ENCODE assay signal across 1 cellular context in the genomic region with DNA sequence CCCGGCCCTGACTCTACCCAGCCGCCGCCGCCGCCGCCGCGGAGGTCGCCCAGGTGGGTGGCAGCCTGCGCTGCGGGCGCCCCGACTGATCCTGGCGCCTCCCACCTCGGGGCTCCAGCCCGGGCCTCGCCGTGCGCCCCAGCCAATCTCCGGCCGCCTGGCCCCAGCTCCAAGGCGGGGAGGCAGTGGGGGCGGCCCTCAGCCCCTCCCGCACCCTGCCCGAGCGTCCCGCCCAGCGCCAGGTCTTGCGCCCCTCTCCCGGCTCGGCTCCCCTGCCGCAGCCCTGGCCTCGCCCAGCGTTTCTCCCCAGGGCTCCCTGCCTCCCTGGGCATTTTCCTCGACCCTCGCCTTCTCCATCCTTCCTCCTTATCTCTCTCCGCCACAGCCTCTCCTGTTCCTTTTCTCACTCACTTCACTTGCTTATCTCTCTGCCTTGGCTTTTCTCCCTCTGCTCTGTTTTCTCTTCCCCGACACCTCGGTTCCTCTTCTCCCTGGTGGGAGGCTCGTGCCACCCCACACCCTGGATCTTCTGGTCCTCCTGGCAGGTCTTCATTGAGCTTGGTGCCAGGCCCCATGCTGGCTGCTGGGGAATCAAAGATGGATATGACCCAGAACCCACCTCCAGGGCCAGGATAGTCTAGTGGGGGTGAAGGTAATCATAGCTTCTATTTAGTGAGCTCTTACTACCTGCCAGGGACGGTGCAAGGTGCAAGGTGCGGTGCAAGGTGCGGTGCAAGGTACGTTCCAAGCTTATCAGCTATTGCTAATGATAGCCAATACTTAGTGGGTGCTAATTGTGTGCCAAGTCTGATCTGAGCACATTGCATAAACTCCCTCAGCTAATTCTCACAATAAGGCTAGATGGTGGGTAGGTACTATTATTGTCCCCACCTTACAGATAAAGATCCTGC.
TF ChIP-seq lines count a peak whose summit lies in the region.

A gene with protein sequence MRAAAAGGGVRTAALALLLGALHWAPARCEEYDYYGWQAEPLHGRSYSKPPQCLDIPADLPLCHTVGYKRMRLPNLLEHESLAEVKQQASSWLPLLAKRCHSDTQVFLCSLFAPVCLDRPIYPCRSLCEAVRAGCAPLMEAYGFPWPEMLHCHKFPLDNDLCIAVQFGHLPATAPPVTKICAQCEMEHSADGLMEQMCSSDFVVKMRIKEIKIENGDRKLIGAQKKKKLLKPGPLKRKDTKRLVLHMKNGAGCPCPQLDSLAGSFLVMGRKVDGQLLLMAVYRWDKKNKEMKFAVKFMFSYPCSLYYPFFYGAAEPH (minus strand): TSS at position 87 of the 911 bp plus-strand sequence. CDS start 166 bp downstream, outside the sequence.

TF ChIP-seq in HEK293, 187 proteins besides CTCF, POLR2A, EP300 and RAD21 (continued from another document and continues in another):
- TF ChIP-seq ZNF394 (tag by site-specific recombination; IDR thresholded peaks at IDR 0.05; ENCODE audit: borderline replicate concordance) = no peak
- TF ChIP-seq ZBTB20 (tag by site-specific recombination; IDR thresholded peaks at IDR 0.05) = peak; percentile 26; the same call in 1 of the 2 replicates
- TF ChIP-seq, protein P1, sequence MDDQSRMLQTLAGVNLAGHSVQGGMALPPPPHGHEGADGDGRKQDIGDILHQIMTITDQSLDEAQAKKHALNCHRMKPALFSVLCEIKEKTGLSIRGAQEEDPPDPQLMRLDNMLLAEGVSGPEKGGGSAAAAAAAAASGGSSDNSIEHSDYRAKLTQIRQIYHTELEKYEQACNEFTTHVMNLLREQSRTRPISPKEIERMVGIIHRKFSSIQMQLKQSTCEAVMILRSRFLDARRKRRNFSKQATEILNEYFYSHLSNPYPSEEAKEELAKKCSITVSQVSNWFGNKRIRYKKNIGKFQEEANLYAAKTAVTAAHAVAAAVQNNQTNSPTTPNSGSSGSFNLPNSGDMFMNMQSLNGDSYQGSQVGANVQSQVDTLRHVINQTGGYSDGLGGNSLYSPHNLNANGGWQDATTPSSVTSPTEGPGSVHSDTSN (CRISPR knock-in tag; IDR thresholded peaks at IDR 0.05) = no peak
- no peak for TF ChIP-seq RBAK (tag by site-specific recombination; IDR thresholded peaks at IDR 0.05)
- no peak for TF ChIP-seq KLF9 (tag by site-specific recombination; IDR thresholded peaks at IDR 0.05; ENCODE audit: low read depth)
- no peak for TF ChIP-seq GFI1B (tag by site-specific recombination; IDR thresholded peaks at IDR 0.05)
- TF ChIP-seq ZBTB1 (tag by site-specific recombination; IDR thresholded peaks at IDR 0.05) = no peak
- TF ChIP-seq ZNF707 (tag by site-specific recombination; IDR thresholded peaks at IDR 0.05) = no peak
- no peak for TF ChIP-seq SALL2 (tag by site-specific recombination; IDR thresholded peaks at IDR 0.05; ENCODE audit: borderline replicate concordance)
- TF ChIP-seq, protein P2, sequence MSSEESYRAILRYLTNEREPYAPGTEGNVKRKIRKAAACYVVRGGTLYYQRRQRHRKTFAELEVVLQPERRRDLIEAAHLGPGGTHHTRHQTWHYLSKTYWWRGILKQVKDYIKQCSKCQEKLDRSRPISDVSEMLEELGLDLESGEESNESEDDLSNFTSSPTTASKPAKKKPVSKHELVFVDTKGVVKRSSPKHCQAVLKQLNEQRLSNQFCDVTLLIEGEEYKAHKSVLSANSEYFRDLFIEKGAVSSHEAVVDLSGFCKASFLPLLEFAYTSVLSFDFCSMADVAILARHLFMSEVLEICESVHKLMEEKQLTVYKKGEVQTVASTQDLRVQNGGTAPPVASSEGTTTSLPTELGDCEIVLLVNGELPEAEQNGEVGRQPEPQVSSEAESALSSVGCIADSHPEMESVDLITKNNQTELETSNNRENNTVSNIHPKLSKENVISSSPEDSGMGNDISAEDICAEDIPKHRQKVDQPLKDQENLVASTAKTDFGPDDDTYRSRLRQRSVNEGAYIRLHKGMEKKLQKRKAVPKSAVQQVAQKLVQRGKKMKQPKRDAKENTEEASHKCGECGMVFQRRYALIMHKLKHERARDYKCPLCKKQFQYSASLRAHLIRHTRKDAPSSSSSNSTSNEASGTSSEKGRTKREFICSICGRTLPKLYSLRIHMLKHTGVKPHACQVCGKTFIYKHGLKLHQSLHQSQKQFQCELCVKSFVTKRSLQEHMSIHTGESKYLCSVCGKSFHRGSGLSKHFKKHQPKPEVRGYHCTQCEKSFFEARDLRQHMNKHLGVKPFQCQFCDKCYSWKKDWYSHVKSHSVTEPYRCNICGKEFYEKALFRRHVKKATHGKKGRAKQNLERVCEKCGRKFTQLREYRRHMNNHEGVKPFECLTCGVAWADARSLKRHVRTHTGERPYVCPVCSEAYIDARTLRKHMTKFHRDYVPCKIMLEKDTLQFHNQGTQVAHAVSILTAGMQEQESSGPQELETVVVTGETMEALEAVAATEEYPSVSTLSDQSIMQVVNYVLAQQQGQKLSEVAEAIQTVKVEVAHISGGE (tag by site-specific recombination; conservative IDR thresholded peaks at IDR 0.05; ENCODE audit: low read depth) = no peak
- TF ChIP-seq ZNF549 (tag by site-specific recombination; IDR thresholded peaks at IDR 0.05) = no peak
- no peak for TF ChIP-seq ZEB2 (tag by site-specific recombination; IDR thresholded peaks at IDR 0.05)
- 0 out of 2 replicates have a peak, but pooled peaks have one; percentile 22 for TF ChIP-seq ZNF777 (tag by site-specific recombination; IDR thresholded peaks at IDR 0.05; ENCODE audit: borderline replicate concordance)
- TF ChIP-seq ZNF423 (tag by site-specific recombination; IDR thresholded peaks at IDR 0.05) = no peak
- TF ChIP-seq MYNN (tag by site-specific recombination; IDR thresholded peaks at IDR 0.05; ENCODE audit: borderline replicate concordance) = no peak
- TF ChIP-seq ZNF560 (tag by site-specific recombination; IDR thresholded peaks at IDR 0.05; ENCODE audit: borderline replicate concordance) = no peak
- TF ChIP-seq, protein P3, sequence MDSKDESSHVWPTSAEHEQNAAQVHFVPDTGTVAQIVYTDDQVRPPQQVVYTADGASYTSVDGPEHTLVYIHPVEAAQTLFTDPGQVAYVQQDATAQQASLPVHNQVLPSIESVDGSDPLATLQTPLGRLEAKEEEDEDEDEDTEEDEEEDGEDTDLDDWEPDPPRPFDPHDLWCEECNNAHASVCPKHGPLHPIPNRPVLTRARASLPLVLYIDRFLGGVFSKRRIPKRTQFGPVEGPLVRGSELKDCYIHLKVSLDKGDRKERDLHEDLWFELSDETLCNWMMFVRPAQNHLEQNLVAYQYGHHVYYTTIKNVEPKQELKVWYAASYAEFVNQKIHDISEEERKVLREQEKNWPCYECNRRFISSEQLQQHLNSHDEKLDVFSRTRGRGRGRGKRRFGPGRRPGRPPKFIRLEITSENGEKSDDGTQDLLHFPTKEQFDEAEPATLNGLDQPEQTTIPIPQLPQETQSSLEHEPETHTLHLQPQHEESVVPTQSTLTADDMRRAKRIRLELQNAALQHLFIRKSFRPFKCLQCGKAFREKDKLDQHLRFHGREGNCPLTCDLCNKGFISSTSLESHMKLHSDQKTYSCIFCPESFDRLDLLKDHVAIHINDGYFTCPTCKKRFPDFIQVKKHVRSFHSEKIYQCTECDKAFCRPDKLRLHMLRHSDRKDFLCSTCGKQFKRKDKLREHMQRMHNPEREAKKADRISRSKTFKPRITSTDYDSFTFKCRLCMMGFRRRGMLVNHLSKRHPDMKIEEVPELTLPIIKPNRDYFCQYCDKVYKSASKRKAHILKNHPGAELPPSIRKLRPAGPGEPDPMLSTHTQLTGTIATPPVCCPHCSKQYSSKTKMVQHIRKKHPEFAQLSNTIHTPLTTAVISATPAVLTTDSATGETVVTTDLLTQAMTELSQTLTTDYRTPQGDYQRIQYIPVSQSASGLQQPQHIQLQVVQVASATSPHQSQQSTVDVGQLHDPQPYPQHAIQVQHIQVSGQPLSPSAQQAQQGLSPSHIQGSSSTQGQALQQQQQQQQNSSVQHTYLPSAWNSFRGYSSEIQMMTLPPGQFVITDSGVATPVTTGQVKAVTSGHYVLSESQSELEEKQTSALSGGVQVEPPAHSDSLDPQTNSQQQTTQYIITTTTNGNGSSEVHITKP (tag by site-specific recombination; IDR thresholded peaks at IDR 0.05) = no peak
- TF ChIP-seq ZNF184 (tag by site-specific recombination; IDR thresholded peaks at IDR 0.05) = no peak
- TF ChIP-seq, protein P4, sequence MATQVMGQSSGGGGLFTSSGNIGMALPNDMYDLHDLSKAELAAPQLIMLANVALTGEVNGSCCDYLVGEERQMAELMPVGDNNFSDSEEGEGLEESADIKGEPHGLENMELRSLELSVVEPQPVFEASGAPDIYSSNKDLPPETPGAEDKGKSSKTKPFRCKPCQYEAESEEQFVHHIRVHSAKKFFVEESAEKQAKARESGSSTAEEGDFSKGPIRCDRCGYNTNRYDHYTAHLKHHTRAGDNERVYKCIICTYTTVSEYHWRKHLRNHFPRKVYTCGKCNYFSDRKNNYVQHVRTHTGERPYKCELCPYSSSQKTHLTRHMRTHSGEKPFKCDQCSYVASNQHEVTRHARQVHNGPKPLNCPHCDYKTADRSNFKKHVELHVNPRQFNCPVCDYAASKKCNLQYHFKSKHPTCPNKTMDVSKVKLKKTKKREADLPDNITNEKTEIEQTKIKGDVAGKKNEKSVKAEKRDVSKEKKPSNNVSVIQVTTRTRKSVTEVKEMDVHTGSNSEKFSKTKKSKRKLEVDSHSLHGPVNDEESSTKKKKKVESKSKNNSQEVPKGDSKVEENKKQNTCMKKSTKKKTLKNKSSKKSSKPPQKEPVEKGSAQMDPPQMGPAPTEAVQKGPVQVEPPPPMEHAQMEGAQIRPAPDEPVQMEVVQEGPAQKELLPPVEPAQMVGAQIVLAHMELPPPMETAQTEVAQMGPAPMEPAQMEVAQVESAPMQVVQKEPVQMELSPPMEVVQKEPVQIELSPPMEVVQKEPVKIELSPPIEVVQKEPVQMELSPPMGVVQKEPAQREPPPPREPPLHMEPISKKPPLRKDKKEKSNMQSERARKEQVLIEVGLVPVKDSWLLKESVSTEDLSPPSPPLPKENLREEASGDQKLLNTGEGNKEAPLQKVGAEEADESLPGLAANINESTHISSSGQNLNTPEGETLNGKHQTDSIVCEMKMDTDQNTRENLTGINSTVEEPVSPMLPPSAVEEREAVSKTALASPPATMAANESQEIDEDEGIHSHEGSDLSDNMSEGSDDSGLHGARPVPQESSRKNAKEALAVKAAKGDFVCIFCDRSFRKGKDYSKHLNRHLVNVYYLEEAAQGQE (tag by site-specific recombination; IDR thresholded peaks at IDR 0.05) = no peak
- no peak for TF ChIP-seq ZNF112 (tag by site-specific recombination; IDR thresholded peaks at IDR 0.05)
- TF ChIP-seq, protein P5, sequence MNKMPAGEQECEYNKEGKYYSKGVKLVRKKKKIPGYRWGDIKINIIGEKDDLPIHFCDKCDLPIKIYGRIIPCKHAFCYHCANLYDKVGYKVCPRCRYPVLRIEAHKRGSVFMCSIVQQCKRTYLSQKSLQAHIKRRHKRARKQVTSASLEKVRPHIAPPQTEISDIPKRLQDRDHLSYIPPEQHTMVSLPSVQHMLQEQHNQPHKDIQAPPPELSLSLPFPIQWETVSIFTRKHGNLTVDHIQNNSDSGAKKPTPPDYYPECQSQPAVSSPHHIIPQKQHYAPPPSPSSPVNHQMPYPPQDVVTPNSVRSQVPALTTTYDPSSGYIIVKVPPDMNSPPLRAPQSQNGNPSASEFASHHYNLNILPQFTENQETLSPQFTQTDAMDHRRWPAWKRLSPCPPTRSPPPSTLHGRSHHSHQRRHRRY (tag by site-specific recombination; IDR thresholded peaks at IDR 0.05) = no peak
- no peak for TF ChIP-seq OSR2 (tag by site-specific recombination; IDR thresholded peaks at IDR 0.05)
- TF ChIP-seq ZSCAN16 (tag by site-specific recombination; IDR thresholded peaks at IDR 0.05) = no peak
- no peak for TF ChIP-seq ZNF132 (tag by site-specific recombination; IDR thresholded peaks at IDR 0.05; ENCODE audit: borderline replicate concordance)
- no peak for TF ChIP-seq KLF16 (tag by site-specific recombination; IDR thresholded peaks at IDR 0.05)
- TF ChIP-seq ZNF658 (tag by site-specific recombination; IDR thresholded peaks at IDR 0.05) = no peak
- no peak for TF ChIP-seq ZNF624 (tag by site-specific recombination; IDR thresholded peaks at IDR 0.05)
- TF ChIP-seq, protein P6, sequence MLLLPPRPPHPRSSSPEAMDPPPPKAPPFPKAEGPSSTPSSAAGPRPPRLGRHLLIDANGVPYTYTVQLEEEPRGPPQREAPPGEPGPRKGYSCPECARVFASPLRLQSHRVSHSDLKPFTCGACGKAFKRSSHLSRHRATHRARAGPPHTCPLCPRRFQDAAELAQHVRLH (tag by site-specific recombination; IDR thresholded peaks at IDR 0.05) = no peak
- no peak for TF ChIP-seq ZNF274 (IDR thresholded peaks at IDR 0.05; ENCODE audit: low read length)
- TF ChIP-seq ZNF274 (tag by site-specific recombination; IDR thresholded peaks at IDR 0.05; ENCODE audit: borderline replicate concordance) = no peak
- TF ChIP-seq ZNF10 (tag by site-specific recombination; IDR thresholded peaks at IDR 0.05) = no peak
- no peak for TF ChIP-seq ZBTB7A (tag by site-specific recombination; IDR thresholded peaks at IDR 0.05; ENCODE audit: low read depth)
- no peak for TF ChIP-seq ZNF416 (tag by site-specific recombination; IDR thresholded peaks at IDR 0.05)
- TF ChIP-seq, protein P7, sequence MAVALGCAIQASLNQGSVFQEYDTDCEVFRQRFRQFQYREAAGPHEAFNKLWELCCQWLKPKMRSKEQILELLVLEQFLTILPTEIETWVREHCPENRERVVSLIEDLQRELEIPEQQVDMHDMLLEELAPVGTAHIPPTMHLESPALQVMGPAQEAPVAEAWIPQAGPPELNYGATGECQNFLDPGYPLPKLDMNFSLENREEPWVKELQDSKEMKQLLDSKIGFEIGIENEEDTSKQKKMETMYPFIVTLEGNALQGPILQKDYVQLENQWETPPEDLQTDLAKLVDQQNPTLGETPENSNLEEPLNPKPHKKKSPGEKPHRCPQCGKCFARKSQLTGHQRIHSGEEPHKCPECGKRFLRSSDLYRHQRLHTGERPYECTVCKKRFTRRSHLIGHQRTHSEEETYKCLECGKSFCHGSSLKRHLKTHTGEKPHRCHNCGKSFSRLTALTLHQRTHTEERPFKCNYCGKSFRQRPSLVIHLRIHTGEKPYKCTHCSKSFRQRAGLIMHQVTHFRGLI (tag by site-specific recombination; IDR thresholded peaks at IDR 0.05) = no peak
- TF ChIP-seq ZNF544 (tag by site-specific recombination; IDR thresholded peaks at IDR 0.05) = no peak
- TF ChIP-seq ZNF239 (tag by site-specific recombination; IDR thresholded peaks at IDR 0.05) = no peak
- no peak for TF ChIP-seq SP7 (tag by site-specific recombination; IDR thresholded peaks at IDR 0.05)
- TF ChIP-seq, protein P8, sequence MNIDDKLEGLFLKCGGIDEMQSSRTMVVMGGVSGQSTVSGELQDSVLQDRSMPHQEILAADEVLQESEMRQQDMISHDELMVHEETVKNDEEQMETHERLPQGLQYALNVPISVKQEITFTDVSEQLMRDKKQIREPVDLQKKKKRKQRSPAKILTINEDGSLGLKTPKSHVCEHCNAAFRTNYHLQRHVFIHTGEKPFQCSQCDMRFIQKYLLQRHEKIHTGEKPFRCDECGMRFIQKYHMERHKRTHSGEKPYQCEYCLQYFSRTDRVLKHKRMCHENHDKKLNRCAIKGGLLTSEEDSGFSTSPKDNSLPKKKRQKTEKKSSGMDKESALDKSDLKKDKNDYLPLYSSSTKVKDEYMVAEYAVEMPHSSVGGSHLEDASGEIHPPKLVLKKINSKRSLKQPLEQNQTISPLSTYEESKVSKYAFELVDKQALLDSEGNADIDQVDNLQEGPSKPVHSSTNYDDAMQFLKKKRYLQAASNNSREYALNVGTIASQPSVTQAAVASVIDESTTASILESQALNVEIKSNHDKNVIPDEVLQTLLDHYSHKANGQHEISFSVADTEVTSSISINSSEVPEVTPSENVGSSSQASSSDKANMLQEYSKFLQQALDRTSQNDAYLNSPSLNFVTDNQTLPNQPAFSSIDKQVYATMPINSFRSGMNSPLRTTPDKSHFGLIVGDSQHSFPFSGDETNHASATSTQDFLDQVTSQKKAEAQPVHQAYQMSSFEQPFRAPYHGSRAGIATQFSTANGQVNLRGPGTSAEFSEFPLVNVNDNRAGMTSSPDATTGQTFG (tag by site-specific recombination; IDR thresholded peaks at IDR 0.05; ENCODE audit: borderline replicate concordance) = no peak
- TF ChIP-seq ZNF768 (tag by site-specific recombination; IDR thresholded peaks at IDR 0.05) = no peak
- TF ChIP-seq ZNF747 (tag by site-specific recombination; IDR thresholded peaks at IDR 0.05) = no peak
